Comparison of ENCODE assay signal across 10 cellular contexts in the genomic region with DNA sequence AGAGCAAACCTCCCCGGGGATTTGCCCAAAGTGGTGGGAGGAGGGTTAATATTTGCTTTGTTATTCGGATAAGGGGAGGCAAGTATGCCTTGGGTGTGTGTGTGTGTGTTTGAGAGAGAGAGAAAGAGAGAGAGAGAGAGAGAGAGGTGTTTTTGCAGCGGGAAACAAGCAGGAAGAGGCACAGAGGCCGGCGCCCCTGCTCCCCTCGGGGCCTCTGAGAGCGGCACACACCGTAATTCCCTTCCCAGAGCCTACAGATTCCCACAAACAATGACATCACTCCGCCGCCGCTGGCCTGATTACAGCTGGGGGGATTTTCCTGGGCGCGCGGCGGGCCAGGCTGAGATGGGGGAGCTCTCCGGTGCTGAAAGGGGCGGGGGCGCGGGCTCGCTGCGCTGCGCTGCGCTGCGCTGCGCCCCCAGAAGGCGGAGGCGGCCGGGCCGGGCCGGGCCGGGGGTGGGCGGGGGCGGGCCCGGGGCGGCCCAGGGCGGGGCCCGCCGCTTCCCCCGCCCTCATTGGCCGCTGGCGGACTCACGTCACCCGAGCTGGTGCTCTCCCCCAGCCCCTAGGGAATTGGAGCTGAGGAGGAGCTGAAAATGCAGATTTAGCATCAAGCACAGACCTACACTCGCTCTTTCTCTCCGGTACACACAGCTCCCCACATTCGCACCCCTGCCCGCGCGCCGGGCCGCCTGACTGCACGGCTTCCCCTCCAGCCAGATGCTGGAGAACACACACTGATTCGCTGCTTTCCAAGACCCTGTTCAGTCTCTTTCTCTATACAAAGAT. TPM values are rescaled to one million over a fixed set of nuclear protein-coding genes. Genes with fewer than 3 reads are reported as not detected.
DNase-seq lines count a peak whose midpoint lies in the region; ATAC-seq and TF ChIP-seq lines count a peak whose summit lies in the region.
"Had no signal": no experiment of that assay in that cellular context is flagged by ENCODE, and none has a peak within 500 bp of the region (broad histone marks: within the 10 kb centered on the region; RNA-seq: fewer than 3 reads in every experiment).

A gene with protein sequence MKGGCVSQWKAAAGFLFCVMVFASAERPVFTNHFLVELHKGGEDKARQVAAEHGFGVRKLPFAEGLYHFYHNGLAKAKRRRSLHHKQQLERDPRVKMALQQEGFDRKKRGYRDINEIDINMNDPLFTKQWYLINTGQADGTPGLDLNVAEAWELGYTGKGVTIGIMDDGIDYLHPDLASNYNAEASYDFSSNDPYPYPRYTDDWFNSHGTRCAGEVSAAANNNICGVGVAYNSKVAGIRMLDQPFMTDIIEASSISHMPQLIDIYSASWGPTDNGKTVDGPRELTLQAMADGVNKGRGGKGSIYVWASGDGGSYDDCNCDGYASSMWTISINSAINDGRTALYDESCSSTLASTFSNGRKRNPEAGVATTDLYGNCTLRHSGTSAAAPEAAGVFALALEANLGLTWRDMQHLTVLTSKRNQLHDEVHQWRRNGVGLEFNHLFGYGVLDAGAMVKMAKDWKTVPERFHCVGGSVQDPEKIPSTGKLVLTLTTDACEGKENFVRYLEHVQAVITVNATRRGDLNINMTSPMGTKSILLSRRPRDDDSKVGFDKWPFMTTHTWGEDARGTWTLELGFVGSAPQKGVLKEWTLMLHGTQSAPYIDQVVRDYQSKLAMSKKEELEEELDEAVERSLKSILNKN (plus strand): TSS at position 631 of the 789 bp plus-strand sequence. CDS start 266 bp downstream, outside the sequence.

- DNase-seq in GM13976 (ENCODE audit: low spot score): peak; percentile 24
- DNase-seq in NCI-H460 (ENCODE audit: extremely low read depth, low read depth): peak; percentile 70
- DNase-seq in dorsolateral prefrontal cortex: peak; percentile 30 to 86 (median 69)
- DNase-seq in right lobe of liver: peak in 1 of 3 donors; percentile 50
- peak; percentile 43 to 91 for DNase-seq in upper lobe of left lung
- DNase-seq in UCSD-AML1 (lab: John Stamatoyannopoulos, UW; ENCODE audit: unreplicated experiment): no peak
- no peak for DNase-seq in central memory CD4-positive, alpha-beta T cell

- H3K4me1 ChIP-seq in right lobe of liver (no peaks in the 10 kb centered on the region), upper lobe of left lung (peaks cover 11 to 28% (median 17%) of the 10 kb centered on the region in 4 donors)

- H3K27ac ChIP-seq in dorsolateral prefrontal cortex (peak within 1 kb of the TSS in 58 of 59 donors; percentile 2 to 89 (median 78)), right lobe of liver (no peak within 1 kb of the TSS), upper lobe of left lung (no peak within 1 kb of the TSS)
- H3K27ac ChIP-seq: HL-60 had no signal

- H3K27me3 ChIP-seq in dorsolateral prefrontal cortex (peaks cover 0 to 26% (median 0%) of the 10 kb centered on the region in 45 donors), right lobe of liver (peaks cover 0 to 6% of the 10 kb centered on the region in 2 donors), upper lobe of left lung (peaks cover 0 to 15% (median 7%) of the 10 kb centered on the region in 4 donors)

- intact Hi-C loops in dorsolateral prefrontal cortex (cut with DNase I): loop anchor here (5.0 to 10.0 kb wide), 4 partner anchors 198 to 422 kb away; no protein-coding TSS in a partner anchor
- intact Hi-C loops in right lobe of liver (cut with DNase I): no loop called here

- in situ Hi-C loops in GM13976 (cut with MboI; ENCODE audit: low sequenced_read_pairs, unreplicated experiment): no loop called here

- ATAC-seq in right lobe of liver (peak in 3 of 4 donors; percentile 45 to 63 (median 53)), upper lobe of left lung (ENCODE audit: low FRiP score in 2 of 2) (peak; percentile 82 to 91), HG02763 (IDR thresholded peaks at IDR 0.05; ENCODE audit: unreplicated experiment) (no peak)

- H3K36me3 ChIP-seq in right lobe of liver: no peaks in the 10 kb centered on the region
- no peaks in the 10 kb centered on the region for H3K36me3 ChIP-seq in upper lobe of left lung

- H3K9me3 ChIP-seq in right lobe of liver (no peaks in the 10 kb centered on the region), upper lobe of left lung (no peaks in the 10 kb centered on the region)

- WGBS in right lobe of liver (ENCODE audit: insufficient coverage, low coverage, low lambda C conversion rate, missing lambda C conversion rate): under 1% methylated on average over 17 of the region's 53 CpGs
- 2 to 4% methylated on average over 18 to 28 of the region's 53 CpGs for WGBS in upper lobe of left lung, 2 donors

- TF ChIP-seq POLR2A in right lobe of liver (IDR thresholded peaks at IDR 0.05): no peak
- TF ChIP-seq POLR2A in upper lobe of left lung (IDR thresholded peaks at IDR 0.05): no peak

- H3K4me3 ChIP-seq in dorsolateral prefrontal cortex: peak within 1 kb of the TSS; percentile 43 to 77 (median 63)
- H3K4me3 ChIP-seq in right lobe of liver: no peak within 1 kb of the TSS
- H3K4me3 ChIP-seq in upper lobe of left lung: peak within 1 kb of the TSS in 3 of 4 donors; percentile 40 to 48 (median 44)

- no peak for TF ChIP-seq EP300 in upper lobe of left lung (IDR thresholded peaks at IDR 0.05)

- TF ChIP-seq CTCF in GM13976 (IDR thresholded peaks at IDR 0.05; ENCODE audit: borderline replicate concordance, control extremely low read depth, extremely low read depth, insufficient read depth, missing control alignments) (no peak), dorsolateral prefrontal cortex (IDR thresholded peaks at IDR 0.05 in 54 of 56, conservative IDR thresholded peaks at IDR 0.05 in 2 of 56; ENCODE audit: low read depth in 1 of 56, partially characterized antibody in 56 of 56) (no peak), right lobe of liver (IDR thresholded peaks at IDR 0.05) (no peak), upper lobe of left lung (IDR thresholded peaks at IDR 0.05) (no peak)

RNA-seq across cellular contexts. Expression of the gene that starts here (rescaled TPM):
- 0.77 and 1.2 TPM in 2 replicates for total RNA-seq in NCI-H460 (2014; rRNA removed; shearing (Covaris generic))
- 0.30 and 0.79 TPM in 2 replicates for polyA plus RNA-seq in NCI-H460 (2014; cell fraction: nucleus; rRNA removed)
- total RNA-seq in dorsolateral prefrontal cortex: 100 to 1,000 TPM in 33 of 120 experiments, 10 to 100 TPM in 87; 24.6 to 130 (median 89.3) TPM
- under 1 TPM in 2 of 6 experiments, not detected in 4; 0.04 to 0.13 TPM for total RNA-seq in right lobe of liver
- total RNA-seq in upper lobe of left lung: 10 to 100 TPM in 4 of 6 donors, 1 to 10 TPM in 2; 1.4 to 75.3 (median 15.9) TPM
- total RNA-seq: pulmonary artery endothelial cell had no signal

Comparison
In these comparisons a context has a peak if more than half of its experiments do, and no peak if none do; other contexts are left out.
1. Peak in ATAC-seq in right lobe of liver; RNA of the gene not detected or under 1 TPM.
2. DNase-seq: peak in GM13976 (single experiment), NCI-H460 (single experiment), dorsolateral prefrontal cortex (10 of 10) and upper lobe of left lung (2 of 2); none in UCSD-AML1 (single experiment) and central memory CD4-positive, alpha-beta T cell (single experiment).
3. H3K27ac ChIP-seq: peak in dorsolateral prefrontal cortex (58 of 59); none in right lobe of liver (0 of 3) and upper lobe of left lung (0 of 4).
4. H3K4me3 ChIP-seq: peak in dorsolateral prefrontal cortex (59 of 59) and upper lobe of left lung (3 of 4); none in right lobe of liver (0 of 3).
5. intact Hi-C loops: an anchor here in dorsolateral prefrontal cortex (5.0 to 10.0 kb wide); none called in right lobe of liver.